In the genomic region with DNA sequence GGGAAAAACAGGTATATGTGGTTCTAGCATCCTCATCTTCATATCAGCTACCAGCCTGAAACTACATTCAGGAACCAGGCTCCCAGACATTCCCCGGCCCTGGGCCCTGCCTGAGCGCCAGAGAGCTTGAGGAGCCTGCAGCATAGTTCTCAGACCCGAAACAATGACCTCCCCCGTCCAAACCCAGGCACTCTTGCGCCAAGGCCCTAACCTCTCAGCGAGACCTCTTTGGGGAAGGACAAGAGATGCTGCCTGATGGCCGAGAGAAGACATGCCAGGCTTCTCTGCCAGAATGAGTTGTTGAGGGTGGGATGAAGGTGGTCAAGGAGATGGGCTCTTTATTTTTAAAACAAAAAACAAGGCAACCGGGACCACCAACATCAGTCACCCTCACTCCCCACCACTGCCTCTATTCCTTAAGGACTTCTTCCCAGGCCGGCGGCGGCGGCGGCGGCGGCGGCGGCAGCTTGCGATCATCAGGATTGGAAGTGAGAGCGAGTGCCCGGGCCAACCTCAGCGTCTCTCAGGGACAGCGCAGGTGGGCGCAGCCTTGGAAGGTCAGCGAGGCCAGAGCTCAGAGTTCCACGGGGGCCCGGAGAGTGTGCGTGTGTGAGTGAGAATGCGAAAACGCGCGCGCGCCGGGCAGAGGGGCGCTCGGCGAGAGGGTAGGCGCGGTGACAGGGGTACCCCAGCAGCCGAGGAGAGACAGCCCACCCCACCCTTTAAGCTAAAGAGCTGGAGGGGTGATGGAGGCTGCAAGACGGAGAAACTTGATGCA, we compare ENCODE assay signal across 8 cellular contexts.
DNase-seq lines count a peak whose midpoint lies in the region; ATAC-seq and FAIRE-seq lines count a peak whose summit lies in the region.

No MANE protein-coding gene starts in this region.

- H3K4me3 Mint-ChIP-seq in activated naive CD8-positive, alpha-beta T cell treated with anti-CD3 and anti-CD28 coated beads, Interleukin-2, amount 50 U/mL, for 24 hours = peak overlapping the region; percentile 81

- H3K4me3 ChIP-seq in HUES6 (ENCODE audit: low read depth, low read length) (peak overlapping the region; percentile 68), iPS-18a (ENCODE audit: low read length) (peak overlapping the region; percentile 74), skin epidermis (peak overlapping the region; percentile 36 to 64 (median 45))

- H3K9me3 ChIP-seq in HUES6 (ENCODE audit: control insufficient read depth, insufficient read depth, low read depth, low read length) (no peaks in the 10 kb centered on the region), iPS-18a (ENCODE audit: control insufficient read depth, low read depth, low read length) (no peaks in the 10 kb centered on the region)

- peaks cover 67% of the 10 kb centered on the region for H3K27me3 ChIP-seq in HUES6 (ENCODE audit: control insufficient read depth, insufficient read depth, low read length)
- peaks cover 50% of the 10 kb centered on the region for H3K27me3 ChIP-seq in iPS-18a (ENCODE audit: control insufficient read depth, insufficient read depth, low read length)

- ATAC-seq in activated naive CD8-positive, alpha-beta T cell treated with anti-CD3 and anti-CD28 coated beads, Interleukin-2, amount 50 U/mL, for 24 hours = no peak
- no peak for ATAC-seq in GM21786 (IDR thresholded peaks at IDR 0.05; ENCODE audit: unreplicated experiment)
- no peak for ATAC-seq in HG02623 (IDR thresholded peaks at IDR 0.05; ENCODE audit: unreplicated experiment)

- H3K36me3 Mint-ChIP-seq in activated naive CD8-positive, alpha-beta T cell treated with anti-CD3 and anti-CD28 coated beads, Interleukin-2, amount 50 U/mL, for 24 hours (ENCODE audit: low read depth) = no peaks in the 10 kb centered on the region

- H3K4me1 ChIP-seq in HUES6 (ENCODE audit: control insufficient read depth, insufficient read depth, low read length) = peaks cover 5% of the 10 kb centered on the region; the same call in 1 of the 2 replicates
- H3K4me1 ChIP-seq in iPS-18a (ENCODE audit: control insufficient read depth, low read depth, low read length) = peaks cover 3% of the 10 kb centered on the region

- H3K27ac ChIP-seq in HUES6 (ENCODE audit: low read depth, low read length) (no peak overlapping the region), iPS-18a (ENCODE audit: low read length) (no peak overlapping the region), skin epidermis (peak overlapping the region in 6 of 21 experiments; percentile 3 to 72 (median 44))

- H3K36me3 ChIP-seq in HUES6 (ENCODE audit: control insufficient read depth, insufficient read depth, low read length) = no peaks in the 10 kb centered on the region
- H3K36me3 ChIP-seq in iPS-18a (ENCODE audit: control insufficient read depth, low read depth, low read length) = no peaks in the 10 kb centered on the region

- peak; percentile 15 for DNase-seq in Ammon's horn (ENCODE audit: low spot score)
- peak; percentile 6 for DNase-seq in activated naive CD8-positive, alpha-beta T cell treated with anti-CD3 and anti-CD28 coated beads, Interleukin-2, amount 50 U/mL, for 24 hours
- DNase-seq in HTR-8/SVneo (ENCODE audit: insufficient read length, low spot score) = no peak

- no peak for FAIRE-seq in HTR-8/SVneo (lab: Jason Lieb, UNC)

- H3K27ac Mint-ChIP-seq in activated naive CD8-positive, alpha-beta T cell treated with anti-CD3 and anti-CD28 coated beads, Interleukin-2, amount 50 U/mL, for 24 hours = no peak overlapping the region

- peaks cover 50% of the 10 kb centered on the region for H3K27me3 Mint-ChIP-seq in activated naive CD8-positive, alpha-beta T cell treated with anti-CD3 and anti-CD28 coated beads, Interleukin-2, amount 50 U/mL, for 24 hours

- H3K9ac ChIP-seq in HUES6 (ENCODE audit: low read length) (no peak overlapping the region), iPS-18a (ENCODE audit: low read length) (no peak overlapping the region)

- H3K9me3 Mint-ChIP-seq in activated naive CD8-positive, alpha-beta T cell treated with anti-CD3 and anti-CD28 coated beads, Interleukin-2, amount 50 U/mL, for 24 hours = no peaks in the 10 kb centered on the region

- peaks cover 16% of the 10 kb centered on the region for H3K4me1 Mint-ChIP-seq in activated naive CD8-positive, alpha-beta T cell treated with anti-CD3 and anti-CD28 coated beads, Interleukin-2, amount 50 U/mL, for 24 hours
